In the genomic region with DNA sequence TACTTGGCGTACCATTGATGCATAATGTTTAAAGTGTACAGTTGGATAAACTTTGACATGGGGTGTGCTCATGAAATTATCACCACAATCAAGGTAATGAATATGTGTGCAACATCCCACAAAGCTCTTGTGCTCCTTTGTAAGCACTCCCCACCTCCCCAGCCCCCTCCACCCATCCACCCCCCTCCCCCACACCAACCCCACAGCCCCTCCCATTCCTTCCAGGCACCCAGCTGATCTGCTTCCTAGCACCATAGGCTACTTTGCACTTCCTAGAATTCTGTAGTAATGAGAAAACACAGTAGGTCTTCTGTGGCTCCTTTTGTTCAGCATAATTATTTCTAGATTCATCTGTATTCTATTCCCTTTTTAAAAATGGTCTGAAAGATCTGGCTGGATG, we compare ENCODE assay signal across 19 cellular contexts. TPM values are rescaled to one million over a fixed set of nuclear protein-coding genes. Genes with fewer than 3 reads are reported as not detected.
DNase-seq lines count a peak whose midpoint lies in the region; ATAC-seq and TF ChIP-seq lines count a peak whose summit lies in the region.
"Had no signal": no experiment of that assay in that cellular context is flagged by ENCODE, and none has a peak within 500 bp of the region (broad histone marks: within the 10 kb centered on the region; RNA-seq: fewer than 3 reads in every experiment).

No MANE protein-coding gene starts in this region.

- no peaks in the 10 kb centered on the region for H3K9me3 Mint-ChIP-seq in T-helper 2 cell treated with Interferon-gamma antibody and Interleukin-4, amounts not matched to agents 5 μg/mL and 100 μg/mL, for 36 hours
- H3K9me3 Mint-ChIP-seq in activated naive CD4-positive, alpha-beta T cell treated with anti-CD3 and anti-CD28 coated beads, Interleukin-2, amount 10 ng/mL, durations not matched to agents 7 days and 5 days: no peaks in the 10 kb centered on the region
- H3K9me3 Mint-ChIP-seq in naive B cell: no peaks in the 10 kb centered on the region
- H3K9me3 Mint-ChIP-seq: memory B cell, neural crest cell had no signal

- CTCF ChIA-PET in activated naive CD4-positive, alpha-beta T cell treated with anti-CD3 and anti-CD28 coated beads, Interleukin-2, amount 10 ng/mL, durations not matched to agents 7 days and 5 days (lab: Charles Lee): interaction anchor here (1.9 kb wide), 1 partner anchor 15 kb away, joined by 6 read pairs; no protein-coding TSS in a partner anchor

- H3K27me3 Mint-ChIP-seq in T-helper 2 cell treated with Interferon-gamma antibody and Interleukin-4, amounts not matched to agents 5 μg/mL and 100 μg/mL, for 36 hours (ENCODE audit: low read depth): no peaks in the 10 kb centered on the region
- H3K27me3 Mint-ChIP-seq in activated naive CD4-positive, alpha-beta T cell treated with anti-CD3 and anti-CD28 coated beads, Interleukin-2, amount 10 ng/mL, durations not matched to agents 7 days and 5 days: no peaks in the 10 kb centered on the region
- no peaks in the 10 kb centered on the region for H3K27me3 Mint-ChIP-seq in naive B cell
- H3K27me3 Mint-ChIP-seq: memory B cell had no signal

- ATAC-seq in naive B cell (ENCODE audit: low read depth in 2 of 2) (no peak), HG02642 (IDR thresholded peaks at IDR 0.05; ENCODE audit: poor library complexity, unreplicated experiment) (no peak)
- ATAC-seq: PC-3, psoas muscle had no signal

- H3K27ac Mint-ChIP-seq in T-helper 2 cell treated with Interferon-gamma antibody and Interleukin-4, amounts not matched to agents 5 μg/mL and 100 μg/mL, for 36 hours: peak overlapping the region; percentile 66
- peak overlapping the region; percentile 74 for H3K27ac Mint-ChIP-seq in activated naive CD4-positive, alpha-beta T cell treated with anti-CD3 and anti-CD28 coated beads, Interleukin-2, amount 10 ng/mL, durations not matched to agents 7 days and 5 days
- peak overlapping the region in 2 of 6 donors; percentile 36 to 56 for H3K27ac Mint-ChIP-seq in naive B cell

- peaks cover 64% of the 10 kb centered on the region for H3K4me1 Mint-ChIP-seq in T-helper 2 cell treated with Interferon-gamma antibody and Interleukin-4, amounts not matched to agents 5 μg/mL and 100 μg/mL, for 36 hours (ENCODE audit: low read depth)
- peaks cover 95% of the 10 kb centered on the region for H3K4me1 Mint-ChIP-seq in activated naive CD4-positive, alpha-beta T cell treated with anti-CD3 and anti-CD28 coated beads, Interleukin-2, amount 10 ng/mL, durations not matched to agents 7 days and 5 days
- peaks cover 61 to 89% (median 80%) of the 10 kb centered on the region in 3 donors for H3K4me1 Mint-ChIP-seq in naive B cell

- H3K4me3 Mint-ChIP-seq in T-helper 2 cell treated with Interferon-gamma antibody and Interleukin-4, amounts not matched to agents 5 μg/mL and 100 μg/mL, for 36 hours: peak overlapping the region; percentile 47
- peak overlapping the region; percentile 29 for H3K4me3 Mint-ChIP-seq in activated naive CD4-positive, alpha-beta T cell treated with anti-CD3 and anti-CD28 coated beads, Interleukin-2, amount 10 ng/mL, durations not matched to agents 7 days and 5 days
- H3K4me3 Mint-ChIP-seq in naive B cell: peak overlapping the region in 5 of 8 donors; percentile 22 to 77 (median 43)
- H3K4me3 Mint-ChIP-seq: memory B cell, neural crest cell had no signal

- no peak for TF ChIP-seq CTCF in GM10266 (IDR thresholded peaks at IDR 0.05; ENCODE audit: control insufficient read depth, insufficient read depth, low read depth, missing control alignments)

- no peak for DNase-seq in T-helper 2 cell treated with Interferon-gamma antibody and Interleukin-4, amounts not matched to agents 5 μg/mL and 100 μg/mL, for 36 hours (ENCODE audit: low spot score)
- DNase-seq in T-helper 2 cell (no peak), GM10266 (ENCODE audit: extremely low spot score) (peak; percentile 5), naive B cell (no peak), cerebellum (ENCODE audit: low spot score) (no peak), NCI-H226 (no peak)
- no peak for DNase-seq in activated naive CD4-positive, alpha-beta T cell treated with anti-CD3 and anti-CD28 coated beads, Interleukin-2, amount 10 ng/mL, durations not matched to agents 7 days and 5 days
- DNase-seq: 8988T; activated CD4-positive, alpha-beta T cell treated with anti-CD3 and anti-CD28 coated beads for 4 hours; activated gamma-delta T cell; kidney glomerular epithelial cell; NCI-H1436 treated with DMSO at 0.1 percent for 48 hours; NCI-H82; PC-3; psoas muscle; stimulated activated CD4-positive, alpha-beta T cell treated with anti-CD3 and anti-CD28 coated beads, Interleukin-4, amount 100 ng/mL, for 4 hours had no signal

- peaks cover 61% of the 10 kb centered on the region for H3K36me3 Mint-ChIP-seq in T-helper 2 cell treated with Interferon-gamma antibody and Interleukin-4, amounts not matched to agents 5 μg/mL and 100 μg/mL, for 36 hours (ENCODE audit: low read depth)
- peaks cover 69% of the 10 kb centered on the region for H3K36me3 Mint-ChIP-seq in activated naive CD4-positive, alpha-beta T cell treated with anti-CD3 and anti-CD28 coated beads, Interleukin-2, amount 10 ng/mL, durations not matched to agents 7 days and 5 days
- H3K36me3 Mint-ChIP-seq in naive B cell: peaks cover 0 to 1% of the 10 kb centered on the region in 2 donors

RNA-seq across cellular contexts. Expression of a gene that starts 24.5 kb away (rescaled TPM):
- 100 to 1,000 TPM in 1 of 6 donors, 10 to 100 TPM in 5; 37.0 to 115 (median 65.8) TPM for polyA plus RNA-seq in naive B cell (ENCODE audit: low read depth in 6 of 6)
- 1.5 TPM for total RNA-seq in cerebellum
